ENCODE assay signal across 15 cellular contexts in genomic region chr10:44587488-44588140, GRCh38.
"Had no signal": no experiment of that assay in that cellular context is flagged by ENCODE, and none has a peak within 500 bp of the region (broad histone marks: within the 10 kb centered on the region; RNA-seq: fewer than 3 reads in every experiment).

No MANE protein-coding gene starts in this region.

- H3K9me3 Mint-ChIP-seq: central memory CD8-positive, alpha-beta T cell; nephron had no signal

- H3K27me3 ChIP-seq: heart left ventricle, spleen, tibial artery, upper lobe of left lung had no signal

- DNase-seq: effector memory CD4-positive, alpha-beta T cell; heart left ventricle; hippocampal formation; kidney glomerular epithelial cell; mucosa of descending colon; spleen; stimulated activated CD4-positive, alpha-beta T cell treated with anti-CD3 and anti-CD28 coated beads, Interleukin-15, amount 100 ng/mL, for 24 hours; stimulated activated CD4-positive, alpha-beta T cell treated with anti-CD3 and anti-CD28 coated beads, Interleukin-1b, Interleukin-23, amount 100 ng/mL, for 48 hours; stimulated activated CD4-positive, alpha-beta T cell treated with anti-CD3 and anti-CD28 coated beads, Interleukin-4, amount 100 ng/mL, for 4 hours; stimulated activated naive CD4-positive, alpha-beta T cell treated with Interleukin-2 at 50 U/mL for 16 hours; tibial artery had no signal

- H3K4me3 ChIP-seq: heart left ventricle, mucosa of descending colon, spleen, tibial artery, upper lobe of left lung had no signal

- H3K4me1 Mint-ChIP-seq: central memory CD8-positive, alpha-beta T cell had no signal

- H3K4me1 ChIP-seq: heart left ventricle, spleen, tibial artery, upper lobe of left lung had no signal

- H3K36me3 ChIP-seq: heart left ventricle, spleen, tibial artery, upper lobe of left lung had no signal

- H3K4me3 Mint-ChIP-seq: central memory CD8-positive, alpha-beta T cell; nephron had no signal

- H3K9me3 ChIP-seq: heart left ventricle, mucosa of descending colon, spleen, tibial artery, upper lobe of left lung had no signal

- ATAC-seq: esophagus mucosa, mucosa of descending colon had no signal

- H3K27ac ChIP-seq: heart left ventricle, spleen, tibial artery, upper lobe of left lung had no signal
